Comparison of ENCODE assay signal across 1 cellular context in genomic region chr3:129461461-129462146, GRCh38.
TF ChIP-seq lines count a peak whose summit lies in the region.

No MANE protein-coding gene starts in this region.

TF ChIP-seq in K562, 482 proteins besides CTCF, POLR2A, EP300 and RAD21 (continued from another document and continues in another):
- TF ChIP-seq ZBTB34 (CRISPR knock-in tag; IDR thresholded peaks at IDR 0.05): no peak
- no peak for TF ChIP-seq USF2 (CRISPR knock-in tag; IDR thresholded peaks at IDR 0.05)
- TF ChIP-seq ZBTB2 (IDR thresholded peaks at IDR 0.05): no peak
- no peak for TF ChIP-seq ZNF778 (CRISPR knock-in tag; IDR thresholded peaks at IDR 0.05)
- TF ChIP-seq NRF1 (conservative IDR thresholded peaks at IDR 0.05 in 1 of 2, IDR thresholded peaks at IDR 0.05 in 1 of 2): no peak
- TF ChIP-seq HBP1 (CRISPR knock-in tag; IDR thresholded peaks at IDR 0.05): no peak
- TF ChIP-seq CHAMP1 (IDR thresholded peaks at IDR 0.05): peak; percentile 67; the same call in 1 of the 2 replicates
- TF ChIP-seq MYC (IDR thresholded peaks at IDR 0.05; ENCODE audit: low read depth, low read length): peak; percentile 30; the same call in 1 of the 2 replicates
- TF ChIP-seq MYC (CRISPR knock-in tag; IDR thresholded peaks at IDR 0.05; ENCODE audit: borderline replicate concordance, low read depth): no peak
- TF ChIP-seq CREB5 (CRISPR knock-in tag; IDR thresholded peaks at IDR 0.05): no peak
- TF ChIP-seq BDP1 (IDR thresholded peaks at IDR 0.05; ENCODE audit: insufficient read depth, insufficient read length): no peak
- 0 out of 2 replicates have a peak, but pooled peaks have one; percentile 23 for TF ChIP-seq LCOR (CRISPR knock-in tag; IDR thresholded peaks at IDR 0.05)
- TF ChIP-seq TRIM28 (IDR thresholded peaks at IDR 0.05): no peak
- no peak for TF ChIP-seq IFI16 (CRISPR knock-in tag; IDR thresholded peaks at IDR 0.05)
- no peak for TF ChIP-seq HIVEP1 (CRISPR knock-in tag; IDR thresholded peaks at IDR 0.05)
- TF ChIP-seq ZNF586 (CRISPR knock-in tag; conservative IDR thresholded peaks at IDR 0.05): no peak
- TF ChIP-seq TCFL5 (CRISPR knock-in tag; conservative IDR thresholded peaks at IDR 0.05): no peak
- TF ChIP-seq TEAD1 (CRISPR knock-in tag; IDR thresholded peaks at IDR 0.05): no peak
- TF ChIP-seq BRD4 (IDR thresholded peaks at IDR 0.05): no peak
- TF ChIP-seq DLX4 (CRISPR knock-in tag; IDR thresholded peaks at IDR 0.05): no peak
- TF ChIP-seq MAFG (tag; conservative IDR thresholded peaks at IDR 0.05): no peak
- peak; percentile 33; the same call in 1 of the 2 replicates for TF ChIP-seq CTBP1 (IDR thresholded peaks at IDR 0.05; ENCODE audit: borderline replicate concordance)
- TF ChIP-seq PHF20 (IDR thresholded peaks at IDR 0.05; ENCODE audit: partially characterized antibody): no peak
- no peak for TF ChIP-seq TSHZ1 (CRISPR knock-in tag; IDR thresholded peaks at IDR 0.05)
- TF ChIP-seq NR4A1 (CRISPR knock-in tag; IDR thresholded peaks at IDR 0.05): no peak
- TF ChIP-seq NR4A1 (tag; IDR thresholded peaks at IDR 0.05): peak; percentile 67; the same call in 1 of the 2 replicates
- TF ChIP-seq HNRNPH1 (optimal IDR thresholded peaks at IDR 0.05; ENCODE audit: low read depth, low read length): no peak
- TF ChIP-seq SMARCA5 (IDR thresholded peaks at IDR 0.05): no peak
- no peak for TF ChIP-seq ZNF318 (IDR thresholded peaks at IDR 0.05; ENCODE audit: borderline replicate concordance in 1 of 2, low read depth in 1 of 2)
- TF ChIP-seq ARID3B (CRISPR knock-in tag; IDR thresholded peaks at IDR 0.05; ENCODE audit: borderline replicate concordance): no peak
- TF ChIP-seq MED1 (CRISPR knock-in tag; IDR thresholded peaks at IDR 0.05; ENCODE audit: borderline replicate concordance): no peak
- TF ChIP-seq ZNF589 (CRISPR knock-in tag; IDR thresholded peaks at IDR 0.05; ENCODE audit: low read depth): peak; percentile 25; the same call in 1 of the 2 replicates
- peak; percentile 91 for TF ChIP-seq KLF16 (IDR thresholded peaks at IDR 0.05)
